In the genomic region with DNA sequence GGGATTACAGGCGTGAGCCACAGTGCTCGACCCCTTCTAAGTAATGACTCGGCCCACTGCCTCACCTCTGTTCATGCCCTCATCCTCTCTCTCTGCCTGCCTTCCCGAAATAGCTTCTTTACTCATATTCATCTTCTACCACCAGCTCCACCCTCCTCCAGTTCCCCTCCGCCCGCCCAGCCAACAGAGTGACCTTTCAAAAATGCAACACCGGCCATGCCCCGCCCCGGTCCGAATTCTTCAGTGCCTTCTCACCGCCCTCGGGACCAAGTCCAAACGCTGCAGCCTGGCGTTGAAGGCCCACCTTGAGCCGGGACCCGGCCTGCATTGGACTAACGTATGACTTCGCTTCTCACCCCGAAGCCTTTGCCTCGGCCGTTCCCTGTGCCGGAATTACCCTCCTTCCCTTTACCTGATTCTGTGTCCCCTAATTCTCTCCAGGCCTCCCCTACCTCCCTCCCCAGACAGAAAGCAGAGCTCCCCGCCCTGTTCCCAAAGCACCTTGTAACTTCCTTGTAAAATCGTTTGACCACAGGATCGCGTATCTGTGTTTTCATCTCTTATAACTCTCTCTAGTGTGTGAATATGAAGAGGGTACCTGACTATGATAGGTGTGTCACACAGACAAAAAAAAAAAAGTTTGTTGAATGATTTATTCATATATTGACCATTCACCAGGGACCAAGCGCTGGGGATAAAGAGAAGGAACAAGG, we compare ENCODE assay signal across 20 cellular contexts. TPM values are rescaled to one million over a fixed set of nuclear protein-coding genes. Genes with fewer than 3 reads are reported as not detected.
"Had no signal": no experiment of that assay in that cellular context is flagged by ENCODE, and none has a peak within 500 bp of the region (broad histone marks: within the 10 kb centered on the region; RNA-seq: fewer than 3 reads in every experiment).

No MANE protein-coding gene starts in this region.

- H3K36me3 Mint-ChIP-seq: naive thymus-derived CD8-positive, alpha-beta T cell had no signal

- ATAC-seq: left colon; mucosa of descending colon; naive thymus-derived CD8-positive, alpha-beta T cell; right cardiac atrium had no signal

- H3K27ac ChIP-seq: dorsolateral prefrontal cortex, esophagus muscularis mucosa, neutrophil, stomach, thoracic aorta, vagina had no signal

- H3K4me1 Mint-ChIP-seq: naive thymus-derived CD8-positive, alpha-beta T cell had no signal

- DNase-seq: activated CD4-positive, alpha-beta T cell treated with anti-CD3 and anti-CD28 coated beads, Interleukin-2, amount 50 U/mL, for 1 hour; activated naive CD4-positive, alpha-beta T cell treated with anti-CD3 and anti-CD28 coated beads, Interleukin-2, amount 50 U/mL, for 16 hours; activated T-cell treated with anti-CD3 and anti-CD28 coated beads for 4 hours; amniotic stem cell; dorsolateral prefrontal cortex; foreskin fibroblast; glutamatergic neuron; left colon; mucosa of descending colon; naive thymus-derived CD8-positive, alpha-beta T cell; small intestine; stomach had no signal

- H3K9me3 ChIP-seq: esophagus muscularis mucosa, mucosa of descending colon, neutrophil, stomach, thoracic aorta, vagina had no signal

- H3K4me3 Mint-ChIP-seq: naive thymus-derived CD8-positive, alpha-beta T cell had no signal

- H3K4me1 ChIP-seq: esophagus muscularis mucosa, stomach, vagina had no signal

- H3K27me3 ChIP-seq: neutrophil, vagina had no signal

- H3K36me3 ChIP-seq: esophagus muscularis mucosa, neutrophil, stomach, thoracic aorta, vagina had no signal

- H3K4me3 ChIP-seq: dorsolateral prefrontal cortex, esophagus muscularis mucosa, mucosa of descending colon, stomach, thoracic aorta, vagina had no signal

- FAIRE-seq: bronchial epithelial cell, small intestine had no signal

- H3K27ac Mint-ChIP-seq: activated T-helper 2 cell treated with anti-CD3 and anti-CD28 coated beads, Interferon-gamma antibody, Interleukin-2, Interleukin-4, amounts not matched to agents 10 μg/mL and 5 μg/mL and 100 μg/mL, durations not matched to agents 14 hours and 24 hours and 36 hours; naive thymus-derived CD8-positive, alpha-beta T cell had no signal

RNA-seq across cellular contexts. Expression of a gene that starts 8.1 kb away (rescaled TPM):
- total RNA-seq: activated CD8-positive, alpha-beta memory T cell treated with anti-CD3 and anti-CD28 coated beads for 36 hours; activated T-helper 2 cell treated with anti-CD3 and anti-CD28 coated beads, Interferon-gamma antibody, Interleukin-2, Interleukin-4, amounts not matched to agents 10 μg/mL and 5 μg/mL and 100 μg/mL, durations not matched to agents 14 hours and 24 hours and 36 hours; naive thymus-derived CD8-positive, alpha-beta T cell had no signal
- polyA plus RNA-seq: naive thymus-derived CD8-positive, alpha-beta T cell; right cardiac atrium; small intestine had no signal
